In genomic region chr5:10310073-10310779, GRCh38 we compare ENCODE assay signal across 11 cellular contexts. TPM values are rescaled to one million over a fixed set of nuclear protein-coding genes. Genes with fewer than 3 reads are reported as not detected.
DNase-seq lines count a peak whose midpoint lies in the region; ATAC-seq and TF ChIP-seq lines count a peak whose summit lies in the region.
"Had no signal": no experiment of that assay in that cellular context is flagged by ENCODE, and none has a peak within 500 bp of the region (broad histone marks: within the 10 kb centered on the region; RNA-seq: fewer than 3 reads in every experiment).

No MANE protein-coding gene starts in this region.

- H3K36me3 ChIP-seq in skeletal muscle tissue (ENCODE audit: control insufficient read depth in 3 of 3, insufficient read depth in 3 of 3, low read length in 3 of 3), result no peaks in the 10 kb centered on the region

- ATAC-seq in GM19467 (IDR thresholded peaks at IDR 0.05; ENCODE audit: unreplicated experiment), result no peak
- ATAC-seq in GM21723 (IDR thresholded peaks at IDR 0.05; ENCODE audit: unreplicated experiment), result no peak
- ATAC-seq: naive thymus-derived CD4-positive, alpha-beta T cell had no signal

- DNase-seq in NCI-H2196 (lab: John Stamatoyannopoulos, UW; ENCODE audit: unreplicated experiment) (peak; percentile 38), NCI-H2196 treated with DMSO at 0.1 percent for 48 hours (lab: John Stamatoyannopoulos, UW; ENCODE audit: unreplicated experiment) (no peak), RWPE1 (ENCODE audit: low spot score) (peak; percentile 95), fibroblast of mammary gland (ENCODE audit: low read depth) (peak; percentile 50), AG20443 (ENCODE audit: low spot score) (no peak)
- DNase-seq: activated T-cell treated with anti-CD3 and anti-CD28 coated beads, Interleukin-2, amount 50 U/mL, for 24 hours; KBM-7; naive thymus-derived CD4-positive, alpha-beta T cell had no signal

- TF ChIP-seq CTCF in RWPE1 (conservative IDR thresholded peaks at IDR 0.05; ENCODE audit: low read depth) (no peak), fibroblast of mammary gland (conservative IDR thresholded peaks at IDR 0.05; ENCODE audit: control insufficient read depth, insufficient read depth, low read depth, low read length) (no peak)

- H3K9me3 ChIP-seq in skeletal muscle tissue (ENCODE audit: control insufficient read depth in 3 of 3, low read length in 3 of 3), result no peaks in the 10 kb centered on the region

- peak overlapping the region in 1 of 3 donors; percentile 2 for H3K9ac ChIP-seq in skeletal muscle tissue (ENCODE audit: low read depth in 1 of 3, low read length in 3 of 3)

- POLR2A ChIA-PET in RWPE1 (lab: Yijun Ruan, JAX; ENCODE audit: low non-redundant PET), result no interaction called here

- H3K27me3 ChIP-seq in skeletal muscle tissue (ENCODE audit: control insufficient read depth in 3 of 3, insufficient read depth in 3 of 3, low read length in 3 of 3), result no peaks in the 10 kb centered on the region

- H3K4me3 ChIP-seq in fibroblast of mammary gland (ENCODE audit: control insufficient read depth, low read depth, low read length), result no peak overlapping the region
- no peak overlapping the region for H3K4me3 ChIP-seq in skeletal muscle tissue (ENCODE audit: low read length in 3 of 3)

- CTCF ChIA-PET in RWPE1 (lab: Yijun Ruan, JAX), result interaction anchor here (0.6 to 1.0 kb wide), 2 partner anchors 17 to 44 kb away, joined by 3 to 4 read pairs; no protein-coding TSS in a partner anchor

- H3K27ac ChIP-seq in RWPE1 (peak overlapping the region; percentile 94), skeletal muscle tissue (ENCODE audit: low read depth, low read length) (peak overlapping the region; percentile 42)

- peaks cover 37 to 54% (median 38%) of the 10 kb centered on the region in 3 donors for H3K4me1 ChIP-seq in skeletal muscle tissue (ENCODE audit: control insufficient read depth in 3 of 3, insufficient read depth in 3 of 3, low read length in 3 of 3)

RNA-seq across cellular contexts. Expression of gene CMBL, which starts 2.5 kb away (rescaled TPM):
- total RNA-seq in skeletal muscle tissue, result 34.4 TPM

RNA-seq across cellular contexts. Expression of gene MARCHF6, which starts 43.3 kb away (rescaled TPM):
- 110 TPM for total RNA-seq in skeletal muscle tissue

Comparison
In these comparisons a context has a peak if more than half of its experiments do, and no peak if none do; other contexts are left out.
1. DNase-seq: peak in NCI-H2196 (single experiment), RWPE1 (single experiment) and fibroblast of mammary gland (single experiment); none in NCI-H2196 treated with DMSO at 0.1 percent for 48 hours (single experiment) and AG20443 (single experiment).